Comparison of ENCODE assay signal across 1 cellular context in the genomic region with DNA sequence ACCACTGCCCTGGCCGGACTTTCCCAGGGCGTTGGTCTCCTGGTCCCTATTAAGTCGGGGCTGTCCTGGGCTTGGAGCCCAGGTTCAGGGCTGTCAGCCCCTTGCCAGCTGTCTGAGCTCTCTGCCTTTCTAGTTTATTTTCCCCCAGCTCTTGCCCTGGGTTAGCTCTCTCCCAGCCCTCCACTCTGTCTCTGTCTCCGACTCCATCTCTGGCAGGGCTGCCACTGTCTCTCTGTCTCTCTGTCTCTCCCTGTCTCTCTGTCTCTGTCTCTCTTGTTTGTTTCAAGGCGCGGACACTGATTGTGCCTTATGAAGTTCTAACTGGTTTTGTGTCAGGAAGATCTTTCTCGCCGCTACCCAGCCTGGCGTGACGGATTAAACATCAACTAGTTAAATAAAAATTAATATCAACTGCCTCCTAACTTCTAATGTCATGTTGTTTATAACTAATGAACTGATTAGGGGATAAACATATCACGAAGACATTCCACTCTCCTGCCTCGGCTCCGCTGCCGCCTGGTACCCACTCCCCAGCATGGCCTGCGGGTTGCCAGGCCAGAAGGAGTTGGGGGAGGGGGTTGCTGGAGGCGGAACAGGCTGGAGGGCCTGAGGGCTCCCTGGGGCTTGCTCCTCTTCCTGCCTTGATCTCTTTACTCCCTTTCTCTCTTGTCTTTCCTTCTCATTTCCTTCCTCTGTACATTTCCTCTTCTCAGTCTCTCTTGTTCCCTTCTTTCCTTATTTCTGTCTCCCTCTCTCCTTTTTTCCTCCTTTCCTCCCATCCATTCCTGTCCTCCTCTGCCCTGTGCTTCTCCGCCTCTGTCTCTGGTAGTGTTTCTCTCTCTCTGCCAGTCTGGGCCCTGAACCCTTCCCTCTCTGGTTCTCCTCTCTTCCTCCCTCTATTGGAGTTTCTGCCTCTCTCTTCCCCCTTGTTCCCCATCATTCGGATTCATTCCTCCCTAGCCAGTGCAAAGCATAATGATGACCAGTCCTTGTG.
TF ChIP-seq lines count a peak whose summit lies in the region.

No MANE protein-coding gene starts in this region.

TF ChIP-seq in WTC11, 78 proteins besides CTCF, POLR2A, EP300 and RAD21 (continued from another document):
- TF ChIP-seq, protein P1, sequence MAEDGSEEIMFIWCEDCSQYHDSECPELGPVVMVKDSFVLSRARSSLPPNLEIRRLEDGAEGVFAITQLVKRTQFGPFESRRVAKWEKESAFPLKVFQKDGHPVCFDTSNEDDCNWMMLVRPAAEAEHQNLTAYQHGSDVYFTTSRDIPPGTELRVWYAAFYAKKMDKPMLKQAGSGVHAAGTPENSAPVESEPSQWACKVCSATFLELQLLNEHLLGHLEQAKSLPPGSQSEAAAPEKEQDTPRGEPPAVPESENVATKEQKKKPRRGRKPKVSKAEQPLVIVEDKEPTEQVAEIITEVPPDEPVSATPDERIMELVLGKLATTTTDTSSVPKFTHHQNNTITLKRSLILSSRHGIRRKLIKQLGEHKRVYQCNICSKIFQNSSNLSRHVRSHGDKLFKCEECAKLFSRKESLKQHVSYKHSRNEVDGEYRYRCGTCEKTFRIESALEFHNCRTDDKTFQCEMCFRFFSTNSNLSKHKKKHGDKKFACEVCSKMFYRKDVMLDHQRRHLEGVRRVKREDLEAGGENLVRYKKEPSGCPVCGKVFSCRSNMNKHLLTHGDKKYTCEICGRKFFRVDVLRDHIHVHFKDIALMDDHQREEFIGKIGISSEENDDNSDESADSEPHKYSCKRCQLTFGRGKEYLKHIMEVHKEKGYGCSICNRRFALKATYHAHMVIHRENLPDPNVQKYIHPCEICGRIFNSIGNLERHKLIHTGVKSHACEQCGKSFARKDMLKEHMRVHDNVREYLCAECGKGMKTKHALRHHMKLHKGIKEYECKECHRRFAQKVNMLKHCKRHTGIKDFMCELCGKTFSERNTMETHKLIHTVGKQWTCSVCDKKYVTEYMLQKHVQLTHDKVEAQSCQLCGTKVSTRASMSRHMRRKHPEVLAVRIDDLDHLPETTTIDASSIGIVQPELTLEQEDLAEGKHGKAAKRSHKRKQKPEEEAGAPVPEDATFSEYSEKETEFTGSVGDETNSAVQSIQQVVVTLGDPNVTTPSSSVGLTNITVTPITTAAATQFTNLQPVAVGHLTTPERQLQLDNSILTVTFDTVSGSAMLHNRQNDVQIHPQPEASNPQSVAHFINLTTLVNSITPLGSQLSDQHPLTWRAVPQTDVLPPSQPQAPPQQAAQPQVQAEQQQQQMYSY (CRISPR knock-in tag; IDR thresholded peaks at IDR 0.05), result no peak
- no peak for TF ChIP-seq ESRRA (CRISPR knock-in tag; IDR thresholded peaks at IDR 0.05; ENCODE audit: borderline replicate concordance)
